In the genomic region with DNA sequence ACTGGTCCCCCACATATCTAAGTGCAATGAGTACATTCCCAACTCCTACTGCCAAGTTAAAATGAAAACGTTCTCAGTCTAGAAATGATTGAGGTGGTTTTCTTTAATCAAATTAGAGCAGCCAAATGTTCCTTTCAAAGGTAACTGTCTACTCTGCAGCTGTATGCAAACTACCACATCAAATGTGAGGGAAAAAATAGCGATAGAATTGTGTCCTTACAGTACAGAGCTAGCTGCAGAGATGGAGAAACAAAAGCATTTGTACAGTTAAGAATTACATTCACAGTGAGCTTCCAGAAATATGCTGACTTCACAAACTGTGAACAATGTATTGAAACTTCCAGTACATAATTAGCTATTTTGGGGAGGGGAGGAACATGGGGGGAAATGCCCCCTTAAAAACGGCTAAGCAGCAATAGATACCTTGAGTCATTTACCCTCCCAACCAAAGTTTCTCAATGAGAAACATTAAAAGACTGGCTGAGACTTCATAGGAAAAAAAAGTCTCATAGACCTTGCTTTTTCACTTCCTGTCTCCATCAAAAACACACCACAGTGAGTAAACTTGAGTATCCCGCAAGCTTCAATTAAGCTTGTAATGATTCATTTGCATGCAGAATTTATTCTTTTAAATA, we compare ENCODE assay signal across 8 cellular contexts. TPM values are rescaled to one million over a fixed set of nuclear protein-coding genes. Genes with fewer than 3 reads are reported as not detected.
DNase-seq lines count a peak whose midpoint lies in the region; ATAC-seq and TF ChIP-seq lines count a peak whose summit lies in the region.

No MANE protein-coding gene starts in this region.

- CTCF ChIA-PET in activated CD8-positive, alpha-beta T cell treated with anti-CD3 and anti-CD28 coated beads, Interleukin-2, amount 10 ng/mL, durations not matched to agents 7 days and 5 days (lab: Charles Lee): interaction anchor here (1.1 to 14.9 kb wide), 5 partner anchors 9 to 192 kb away, joined by 3 to 150 read pairs (median 6); no protein-coding TSS in a partner anchor

- no peaks in the 10 kb centered on the region for H3K27me3 Mint-ChIP-seq in activated CD8-positive, alpha-beta T cell treated with anti-CD3 and anti-CD28 coated beads, Interleukin-2, amount 10 ng/mL, durations not matched to agents 7 days and 5 days (ENCODE audit: low read depth)

- peak overlapping the region; percentile 65 for H3K4me3 Mint-ChIP-seq in activated CD8-positive, alpha-beta T cell treated with anti-CD3 and anti-CD28 coated beads, Interleukin-2, amount 10 ng/mL, durations not matched to agents 7 days and 5 days

- H3K4me2 ChIP-seq in DND-41 (ENCODE audit: insufficient read depth, low read length) (peak overlapping the region; percentile 62), skeletal muscle satellite cell (ENCODE audit: low read length) (peak overlapping the region; percentile 54)

- peaks cover 62% of the 10 kb centered on the region for H3K36me3 Mint-ChIP-seq in activated CD8-positive, alpha-beta T cell treated with anti-CD3 and anti-CD28 coated beads, Interleukin-2, amount 10 ng/mL, durations not matched to agents 7 days and 5 days (ENCODE audit: low read depth)

- H3K9ac ChIP-seq in DND-41 (ENCODE audit: low read depth, low read length) (peak overlapping the region; percentile 58), skeletal muscle satellite cell (ENCODE audit: low read depth, low read length) (peak overlapping the region; percentile 14)

- no peaks in the 10 kb centered on the region for H3K27me3 ChIP-seq in DND-41 (ENCODE audit: insufficient read depth, low read length, poor library complexity)
- H3K27me3 ChIP-seq in skeletal muscle satellite cell (ENCODE audit: control insufficient read depth, insufficient read depth, low read length): no peaks in the 10 kb centered on the region

- H3K27ac Mint-ChIP-seq in activated CD8-positive, alpha-beta T cell treated with anti-CD3 and anti-CD28 coated beads, Interleukin-2, amount 10 ng/mL, durations not matched to agents 7 days and 5 days: peak overlapping the region; percentile 87

- H4K20me1 ChIP-seq in DND-41 (ENCODE audit: insufficient read depth, low read length): peaks cover 24% of the 10 kb centered on the region; the same call in 1 of the 2 replicates

- H3K36me3 ChIP-seq in DND-41 (ENCODE audit: insufficient read depth, low read length) (peaks cover 60% of the 10 kb centered on the region), skeletal muscle satellite cell (ENCODE audit: insufficient read depth, low read length) (peaks cover 4% of the 10 kb centered on the region)

- H3K27ac ChIP-seq in DND-41 (ENCODE audit: low read length): peak overlapping the region; percentile 89

- H3K4me1 ChIP-seq in DND-41 (ENCODE audit: insufficient read depth, low read length) (peaks cover 95% of the 10 kb centered on the region), skeletal muscle satellite cell (ENCODE audit: control insufficient read depth, insufficient read depth, low read length) (peaks cover 38% of the 10 kb centered on the region)

- no peak for TF ChIP-seq CTCF in DND-41 (IDR thresholded peaks at IDR 0.05; ENCODE audit: borderline replicate concordance, extremely low read depth, low read length, poor library complexity, severe bottlenecking)

- peaks cover 76% of the 10 kb centered on the region for H3K4me1 Mint-ChIP-seq in activated CD8-positive, alpha-beta T cell treated with anti-CD3 and anti-CD28 coated beads, Interleukin-2, amount 10 ng/mL, durations not matched to agents 7 days and 5 days (ENCODE audit: low read depth)

- H3K4me3 ChIP-seq in DND-41 (ENCODE audit: low read depth in 1 of 2, low read length in 2 of 2) (peak overlapping the region in 1 of 2 experiments; percentile 39; a peak in 2 of 4 replicates), skeletal muscle satellite cell (ENCODE audit: low read length) (peak overlapping the region; percentile 20)

- POLR2A ChIA-PET in activated CD8-positive, alpha-beta T cell treated with anti-CD3 and anti-CD28 coated beads, Interleukin-2, amount 10 ng/mL, durations not matched to agents 7 days and 5 days (lab: Charles Lee): interaction anchor here (0.8 to 1.7 kb wide), 7 partner anchors 10 to 172 kb away, joined by 3 to 5 read pairs (median 3); no protein-coding TSS in a partner anchor

- no peak overlapping the region for H2AFZ ChIP-seq in DND-41 (ENCODE audit: low read depth, low read length)

- DNase-seq in DND-41 (peak; percentile 43), activated gamma-delta T cell (lab: John Stamatoyannopoulos, UW) (no peak), OCI-M2 (lab: John Stamatoyannopoulos, UW; ENCODE audit: unreplicated experiment) (no peak)
- no peak for DNase-seq in activated CD8-positive, alpha-beta T cell treated with anti-CD3 and anti-CD28 coated beads, Interleukin-2, amount 10 ng/mL, durations not matched to agents 7 days and 5 days
- no peak for DNase-seq in stimulated activated CD4-positive, alpha-beta T cell treated with anti-CD3 and anti-CD28 coated beads, Interleukin-12 subunit alpha, Interleukin-12 subunit beta, amount 100 ng/mL, for 4 hours

- H3K9me3 ChIP-seq in DND-41 (ENCODE audit: insufficient read depth, low read length, severe bottlenecking): peaks cover 9% of the 10 kb centered on the region
- no peaks in the 10 kb centered on the region for H3K9me3 ChIP-seq in skeletal muscle satellite cell (replicated peaks; ENCODE audit: low read length)

- H3K9me3 Mint-ChIP-seq in activated CD8-positive, alpha-beta T cell treated with anti-CD3 and anti-CD28 coated beads, Interleukin-2, amount 10 ng/mL, durations not matched to agents 7 days and 5 days (ENCODE audit: insufficient read depth): peaks cover 25% of the 10 kb centered on the region

- ATAC-seq in DND-41 (ENCODE audit: insufficient read depth, low read depth) (peak; percentile 81), GM19467 (IDR thresholded peaks at IDR 0.05; ENCODE audit: unreplicated experiment) (peak; percentile 43), HG03460 (IDR thresholded peaks at IDR 0.05; ENCODE audit: unreplicated experiment) (peak; percentile 47)
- ATAC-seq in activated CD8-positive, alpha-beta T cell treated with anti-CD3 and anti-CD28 coated beads, Interleukin-2, amount 10 ng/mL, durations not matched to agents 7 days and 5 days: peak; percentile 64

- peaks cover 100% of the 10 kb centered on the region for H3K79me2 ChIP-seq in DND-41 (ENCODE audit: insufficient read depth, low read length)

RNA-seq across cellular contexts. Expression of gene CDK6, which starts 22.9 kb away (rescaled TPM):
- 100 to 1,000 TPM; 159 to 160 TPM for total RNA-seq in activated CD8-positive, alpha-beta T cell treated with anti-CD3 and anti-CD28 coated beads, Interleukin-2, amount 10 ng/mL, durations not matched to agents 7 days and 5 days
- total RNA-seq in skeletal muscle satellite cell (2012; rRNA removed): 47.4 and 67.2 TPM in 2 replicates
